ENCODE assay signal across 15 cellular contexts in genomic region chr9:89457376-89457855, GRCh38. TPM values are rescaled to one million over a fixed set of nuclear protein-coding genes. Genes with fewer than 3 reads are reported as not detected.
DNase-seq lines count a peak whose midpoint lies in the region; ATAC-seq and TF ChIP-seq lines count a peak whose summit lies in the region.
"Had no signal": no experiment of that assay in that cellular context is flagged by ENCODE, and none has a peak within 500 bp of the region (broad histone marks: within the 10 kb centered on the region; RNA-seq: fewer than 3 reads in every experiment).

No MANE protein-coding gene starts in this region.

- peaks cover 67% of the 10 kb centered on the region for H3K36me3 Mint-ChIP-seq in stimulated activated naive CD8-positive, alpha-beta T cell treated with anti-CD3 and anti-CD28 coated beads, Interleukin-15, Interleukin-2, amounts not matched to agents 100 ng/mL and 50 ng/mL, for 24 hours (ENCODE audit: low read depth)
- peaks cover 85% of the 10 kb centered on the region for H3K36me3 Mint-ChIP-seq in activated CD8-positive, alpha-beta T cell treated with anti-CD3 and anti-CD28 coated beads for 36 hours (ENCODE audit: low read depth)
- H3K36me3 Mint-ChIP-seq in effector memory CD8-positive, alpha-beta T cell (ENCODE audit: insufficient read depth), result peaks cover 45% of the 10 kb centered on the region

- H3K4me1 Mint-ChIP-seq in stimulated activated naive CD8-positive, alpha-beta T cell treated with anti-CD3 and anti-CD28 coated beads, Interleukin-15, Interleukin-2, amounts not matched to agents 100 ng/mL and 50 ng/mL, for 24 hours (ENCODE audit: low read depth), result peaks cover 97% of the 10 kb centered on the region
- H3K4me1 Mint-ChIP-seq in activated CD8-positive, alpha-beta T cell treated with anti-CD3 and anti-CD28 coated beads for 36 hours (ENCODE audit: low read depth), result peaks cover 93% of the 10 kb centered on the region
- peaks cover 84 to 85% of the 10 kb centered on the region in 2 donors for H3K4me1 Mint-ChIP-seq in effector memory CD8-positive, alpha-beta T cell (ENCODE audit: low read depth in 2 of 2)

- TF ChIP-seq CTCF in activated CD8-positive, alpha-beta T cell treated with anti-CD3 and anti-CD28 coated beads for 36 hours (IDR thresholded peaks at IDR 0.05), result no peak

- H3K9me3 Mint-ChIP-seq in stimulated activated naive CD8-positive, alpha-beta T cell treated with anti-CD3 and anti-CD28 coated beads, Interleukin-15, Interleukin-2, amounts not matched to agents 100 ng/mL and 50 ng/mL, for 24 hours, result no peaks in the 10 kb centered on the region
- no peaks in the 10 kb centered on the region for H3K9me3 Mint-ChIP-seq in activated CD8-positive, alpha-beta T cell treated with anti-CD3 and anti-CD28 coated beads for 36 hours
- no peaks in the 10 kb centered on the region for H3K9me3 Mint-ChIP-seq in effector memory CD8-positive, alpha-beta T cell

- POLR2A ChIA-PET in activated CD8-positive, alpha-beta T cell treated with anti-CD3 and anti-CD28 coated beads for 36 hours (lab: Charles Lee), result interaction anchor here (0.6 to 5.0 kb wide), 13 partner anchors 9 to 645 kb away, joined by 3 to 33 read pairs (median 7); no protein-coding TSS in a partner anchor

- no peak overlapping the region for H3K4me3 ChIP-seq in urinary bladder (ENCODE audit: low read depth, low read length)
- H3K4me3 ChIP-seq: ascending aorta, heart left ventricle, K562, testis had no signal

- H3K27ac ChIP-seq in urinary bladder (ENCODE audit: low read depth), result peak overlapping the region; percentile 53
- H3K27ac ChIP-seq: ascending aorta, testis, WERI-Rb-1 had no signal

- ATAC-seq in stimulated activated naive CD8-positive, alpha-beta T cell treated with anti-CD3 and anti-CD28 coated beads, Interleukin-15, Interleukin-2, amounts not matched to agents 100 U/mL and 50 U/mL, for 24 hours, result no peak
- peak; percentile 29 for ATAC-seq in activated CD8-positive, alpha-beta T cell treated with anti-CD3 and anti-CD28 coated beads for 36 hours
- no peak for ATAC-seq in effector memory CD8-positive, alpha-beta T cell (replicated peaks)
- ATAC-seq in GM21360 (IDR thresholded peaks at IDR 0.05; ENCODE audit: unreplicated experiment), result no peak
- ATAC-seq: heart left ventricle, K562 had no signal

- CTCF ChIA-PET in activated CD8-positive, alpha-beta T cell treated with anti-CD3 and anti-CD28 coated beads for 36 hours (lab: Charles Lee), result interaction anchor here (0.6 to 2.4 kb wide), 7 partner anchors 12 to 92 kb away, joined by 3 to 12 read pairs (median 6); no protein-coding TSS in a partner anchor

- DNase-seq in stimulated activated naive CD8-positive, alpha-beta T cell treated with anti-CD3 and anti-CD28 coated beads, Interleukin-15, Interleukin-2, amounts not matched to agents 100 U/mL and 50 U/mL, for 24 hours, result no peak
- DNase-seq in activated CD8-positive, alpha-beta T cell treated with anti-CD3 and anti-CD28 coated beads for 36 hours, result peak; percentile 55
- no peak for DNase-seq in effector memory CD8-positive, alpha-beta T cell
- DNase-seq in cerebellar nuclear complex (lab: John Stamatoyannopoulos, UW) (no peak), AG20443 (ENCODE audit: low spot score) (no peak)
- DNase-seq: heart left ventricle, islet precursor cell, NCI-H524 treated with DMSO at 0.1 percent for 48 hours, testis, WERI-Rb-1 had no signal

- H3K36me3 ChIP-seq in urinary bladder (ENCODE audit: insufficient read depth), result no peaks in the 10 kb centered on the region
- H3K36me3 ChIP-seq: WERI-Rb-1 had no signal

- H3K4me3 Mint-ChIP-seq in stimulated activated naive CD8-positive, alpha-beta T cell treated with anti-CD3 and anti-CD28 coated beads, Interleukin-15, Interleukin-2, amounts not matched to agents 100 ng/mL and 50 ng/mL, for 24 hours, result peak overlapping the region; percentile 66
- peak overlapping the region; percentile 62 for H3K4me3 Mint-ChIP-seq in activated CD8-positive, alpha-beta T cell treated with anti-CD3 and anti-CD28 coated beads for 36 hours
- H3K4me3 Mint-ChIP-seq in effector memory CD8-positive, alpha-beta T cell, result peak overlapping the region; percentile 76 to 78

- intact Hi-C loops in activated CD8-positive, alpha-beta T cell treated with anti-CD3 and anti-CD28 coated beads for 36 hours (cut with micrococcal nuclease), result no loop called here

- no peaks in the 10 kb centered on the region for H3K27me3 Mint-ChIP-seq in stimulated activated naive CD8-positive, alpha-beta T cell treated with anti-CD3 and anti-CD28 coated beads, Interleukin-15, Interleukin-2, amounts not matched to agents 100 ng/mL and 50 ng/mL, for 24 hours
- no peaks in the 10 kb centered on the region for H3K27me3 Mint-ChIP-seq in activated CD8-positive, alpha-beta T cell treated with anti-CD3 and anti-CD28 coated beads for 36 hours
- no peaks in the 10 kb centered on the region for H3K27me3 Mint-ChIP-seq in effector memory CD8-positive, alpha-beta T cell

- H3K27ac Mint-ChIP-seq in stimulated activated naive CD8-positive, alpha-beta T cell treated with anti-CD3 and anti-CD28 coated beads, Interleukin-15, Interleukin-2, amounts not matched to agents 100 ng/mL and 50 ng/mL, for 24 hours, result peak overlapping the region; percentile 95
- peak overlapping the region; percentile 95 for H3K27ac Mint-ChIP-seq in activated CD8-positive, alpha-beta T cell treated with anti-CD3 and anti-CD28 coated beads for 36 hours
- peak overlapping the region; percentile 91 to 92 for H3K27ac Mint-ChIP-seq in effector memory CD8-positive, alpha-beta T cell

- WGBS in urinary bladder, result 88% methylated on average over 9 of the region's 9 CpGs

- no peaks in the 10 kb centered on the region for H3K4me1 ChIP-seq in urinary bladder (ENCODE audit: insufficient read depth)
- H3K4me1 ChIP-seq: ascending aorta had no signal

RNA-seq across cellular contexts. Expression of gene SEMA4D, which starts 40.5 kb away (rescaled TPM):
- total RNA-seq in activated CD8-positive, alpha-beta T cell treated with anti-CD3 and anti-CD28 coated beads for 36 hours, result 100 to 1,000 TPM; 290 to 317 TPM
- 14.0 TPM for total RNA-seq in urinary bladder
- 9.1 TPM for polyA plus RNA-seq in urinary bladder

Comparison
In these comparisons a context has a peak if more than half of its experiments do, and no peak if none do; other contexts are left out.
1. RNA of gene SEMA4D, which starts 40.5 kb away (total RNA-seq): 290 to 317 TPM in activated CD8-positive, alpha-beta T cell treated with anti-CD3 and anti-CD28 coated beads for 36 hours; 14.0 TPM in urinary bladder (single experiment); every median in the first group is over 10 times any median in the second.
2. Peak in every context shown above with its lines, with median percentiles within 50 percentile points of each other: H3K27ac Mint-ChIP-seq and H3K4me3 Mint-ChIP-seq.